36 cellular contexts compared by ENCODE assay signal in the genomic region with DNA sequence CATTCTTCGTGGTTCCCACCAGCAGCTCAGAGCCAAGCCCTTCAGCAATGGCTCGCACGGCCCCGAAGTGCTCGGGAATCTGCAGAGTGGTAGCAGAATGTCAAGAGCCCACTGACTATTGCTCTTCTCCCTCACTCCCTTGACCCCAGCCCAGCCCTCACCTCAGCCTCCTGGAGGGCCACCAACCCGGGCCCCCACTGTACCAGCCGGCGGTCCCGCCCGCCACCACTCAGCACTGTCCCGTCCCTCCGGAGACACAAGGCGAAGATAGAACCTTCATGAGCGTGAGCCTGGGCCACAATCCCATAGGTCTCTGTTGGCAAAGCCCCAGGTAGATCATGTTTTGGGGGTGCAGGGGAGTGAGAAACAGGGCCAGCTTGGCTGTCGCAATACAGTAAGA.
"Had no signal": no experiment of that assay in that cellular context is flagged by ENCODE, and none has a peak within 500 bp of the region (broad histone marks: within the 10 kb centered on the region; RNA-seq: fewer than 3 reads in every experiment).

No MANE protein-coding gene starts in this region.

- ATAC-seq: activated CD8-positive, alpha-beta T cell treated with anti-CD3 and anti-CD28 coated beads for 36 hours; activated T-cell treated with anti-CD3 and anti-CD28 coated beads, Interleukin-2, amount 50 U/mL, for 4 hours; PC-3; Right ventricle myocardium inferior had no signal

- H3K27ac Mint-ChIP-seq: activated B cell treated with CpG ODN at 0.5 μM for 24 hours; activated CD8-positive, alpha-beta T cell treated with anti-CD3 and anti-CD28 coated beads for 36 hours; activated naive CD8-positive, alpha-beta T cell treated with anti-CD3 and anti-CD28 coated beads for 36 hours; activated T-helper 1 cell treated with anti-CD3 and anti-CD28 coated beads, Interleukin-12 subunit alpha, Interleukin-12 subunit beta, Interleukin-2, Interleukin-4 antibody, amounts not matched to agents 30 ng/mL and 10 ng/mL and 1 ng/mL, durations not matched to agents 14 hours and 24 hours and 36 hours; T-helper 1 cell treated with Interleukin-12 subunit alpha and Interleukin-12 subunit beta and Interleukin-4 antibody, amounts not matched to agents 30 μg/mL and 1 μg/mL, for 36 hours; T-helper 2 cell treated with Interferon-gamma antibody and Interleukin-4, amounts not matched to agents 5 μg/mL and 100 μg/mL, for 36 hours had no signal

- FAIRE-seq: TTC549 had no signal

- H3K36me3 ChIP-seq: SJCRH30 had no signal

- DNase-seq: activated B cell treated with CpG ODN at 0.5 μM for 24 hours; activated CD4-positive, alpha-beta T cell treated with anti-CD3 and anti-CD28 coated beads for 4 hours; activated CD4-positive, alpha-beta T cell treated with anti-CD3 and anti-CD28 coated beads, Interleukin-2, amount 50 U/mL, for 1 hour; activated CD4-positive, CD25-positive, alpha-beta regulatory T cell treated with anti-CD3 and anti-CD28 coated beads, Interleukin-2, amount 50 U/mL, for 72 hours; activated CD8-positive, alpha-beta T cell treated with anti-CD3 and anti-CD28 coated beads for 36 hours; activated gamma-delta T cell treated with Interleukin-2 at 50 U/mL for 16 hours; activated naive CD4-positive, alpha-beta T cell treated with anti-CD3 and anti-CD28 coated beads, Interleukin-2, amount 50 U/mL, for 16 hours; activated naive CD8-positive, alpha-beta T cell treated with anti-CD3 and anti-CD28 coated beads for 36 hours; activated T-cell treated with anti-CD3 and anti-CD28 coated beads, Interleukin-2, amount 50 U/mL, for 4 hours; amniotic stem cell; aorta; brain microvascular endothelial cell; central memory CD4-positive, alpha-beta T cell; MM.1S; MV-4-11; NCI-H1092; NCI-H1436 treated with DMSO at 0.1 percent for 48 hours; NCI-H1694 treated with DMSO at 0.1 percent for 48 hours; NCI-H2029 treated with DMSO at 0.1 percent for 48 hours; NCI-H2107; NCI-H2171; NCI-H510A; NCI-H526; NCI-H748 treated with DMSO at 0.1 percent for 48 hours; NK-92 treated with Interleukin-12 subunit alpha and Interleukin-12 subunit beta, amount 100 ng/mL, for 24 hours; PC-3; Peyer's patch; RPMI8226; SJCRH30 had no signal

- H3K9me3 ChIP-seq: Peyer's patch, SJCRH30 had no signal

- H3K4me2 ChIP-seq: KMS-11 had no signal

- H3K9ac ChIP-seq: KMS-11 had no signal

- H3K9me3 Mint-ChIP-seq: activated B cell treated with CpG ODN at 0.5 μM for 24 hours; activated CD8-positive, alpha-beta T cell treated with anti-CD3 and anti-CD28 coated beads for 36 hours; activated naive CD8-positive, alpha-beta T cell treated with anti-CD3 and anti-CD28 coated beads for 36 hours; activated T-cell treated with anti-CD3 and anti-CD28 coated beads, Interleukin-2, amount 50 U/mL, for 4 hours; activated T-helper 1 cell treated with anti-CD3 and anti-CD28 coated beads, Interleukin-12 subunit alpha, Interleukin-12 subunit beta, Interleukin-2, Interleukin-4 antibody, amounts not matched to agents 30 ng/mL and 10 ng/mL and 1 ng/mL, durations not matched to agents 14 hours and 24 hours and 36 hours; T-helper 1 cell treated with Interleukin-12 subunit alpha and Interleukin-12 subunit beta and Interleukin-4 antibody, amounts not matched to agents 30 μg/mL and 1 μg/mL, for 36 hours; T-helper 2 cell treated with Interferon-gamma antibody and Interleukin-4, amounts not matched to agents 5 μg/mL and 100 μg/mL, for 36 hours had no signal

- H3K27me3 Mint-ChIP-seq: activated B cell treated with CpG ODN at 0.5 μM for 24 hours; activated CD8-positive, alpha-beta T cell treated with anti-CD3 and anti-CD28 coated beads for 36 hours; activated naive CD8-positive, alpha-beta T cell treated with anti-CD3 and anti-CD28 coated beads for 36 hours had no signal

- H3K27ac ChIP-seq: brain microvascular endothelial cell, KMS-11, Peyer's patch, SJCRH30, SK-N-MC had no signal

- H3K27me3 ChIP-seq: brain microvascular endothelial cell, Peyer's patch, SJCRH30 had no signal

- H3K4me3 Mint-ChIP-seq: activated B cell treated with CpG ODN at 0.5 μM for 24 hours; activated CD8-positive, alpha-beta T cell treated with anti-CD3 and anti-CD28 coated beads for 36 hours; activated naive CD8-positive, alpha-beta T cell treated with anti-CD3 and anti-CD28 coated beads for 36 hours; activated T-cell treated with anti-CD3 and anti-CD28 coated beads, Interleukin-2, amount 50 U/mL, for 4 hours; activated T-helper 1 cell treated with anti-CD3 and anti-CD28 coated beads, Interleukin-12 subunit alpha, Interleukin-12 subunit beta, Interleukin-2, Interleukin-4 antibody, amounts not matched to agents 30 ng/mL and 10 ng/mL and 1 ng/mL, durations not matched to agents 14 hours and 24 hours and 36 hours; T-helper 1 cell treated with Interleukin-12 subunit alpha and Interleukin-12 subunit beta and Interleukin-4 antibody, amounts not matched to agents 30 μg/mL and 1 μg/mL, for 36 hours; T-helper 2 cell treated with Interferon-gamma antibody and Interleukin-4, amounts not matched to agents 5 μg/mL and 100 μg/mL, for 36 hours had no signal

- H3K4me1 ChIP-seq: SJCRH30 had no signal

- H3K4me3 ChIP-seq: Peyer's patch, SJCRH30, SK-N-MC had no signal
